In genomic region chr16:67935096-67935401, GRCh38 we compare ENCODE assay signal across 8 cellular contexts. TPM values are rescaled to one million over a fixed set of nuclear protein-coding genes. Genes with fewer than 3 reads are reported as not detected.
DNase-seq lines count a peak whose midpoint lies in the region; ATAC-seq, FAIRE-seq and TF ChIP-seq lines count a peak whose summit lies in the region.

No MANE protein-coding gene starts in this region.

- intact Hi-C loops in psoas muscle (cut with DNase I): loop anchor here in 1 of 2 donors (10.0 kb wide), 1 partner anchor 410 kb away; the partner anchor contains the start of gene RIPOR1

- H4K20me1 ChIP-seq in SK-N-SH (ENCODE audit: insufficient read depth): no peaks in the 10 kb centered on the region

- TF ChIP-seq POLR2A in H54 (IDR thresholded peaks at IDR 0.05; ENCODE audit: low read depth, low read length): no peak

- peak overlapping the region; percentile 99 for H3K9ac ChIP-seq in ES-I3 (ENCODE audit: low read depth, low read length)
- peak overlapping the region; percentile 86 for H3K9ac ChIP-seq in SK-N-SH

- CTCF ChIA-PET in SK-N-SH (lab: Yijun Ruan, JAX): interaction anchor here (0.7 to 28.1 kb wide), 7 partner anchors 27 to 263 kb away, joined by 3 to 564 read pairs (median 7); partner anchors contain the start of genes EDC4, NRN1L and PSKH1

- H3K4me2 ChIP-seq in SK-N-SH: peak overlapping the region; percentile 99

- H3K27me3 ChIP-seq in SK-N-SH (ENCODE audit: insufficient read depth): no peaks in the 10 kb centered on the region
- H3K27me3 ChIP-seq in psoas muscle (ENCODE audit: insufficient read depth in 3 of 3, low read length in 2 of 3): no peaks in the 10 kb centered on the region

- POLR2A ChIA-PET in SK-N-SH (lab: Yijun Ruan, JAX): interaction anchor here (0.6 to 2.5 kb wide), 11 partner anchors 9 to 1112 kb away, joined by 3 to 12 read pairs (median 4); partner anchors contain the start of genes ACD, LCAT, NFATC3 and NRN1L

- H3K4me1 ChIP-seq in ES-I3 (ENCODE audit: insufficient read depth, low read length): no peaks in the 10 kb centered on the region
- H3K4me1 ChIP-seq in SK-N-SH (ENCODE audit: control insufficient read depth in 1 of 2, insufficient read depth in 2 of 2, low read depth in 1 of 2, low read length in 1 of 2): peaks cover 11 to 25% of the 10 kb centered on the region in 2 experiments; a peak in 2 of 4 replicates
- peaks cover 24% of the 10 kb centered on the region for H3K4me1 ChIP-seq in psoas muscle

- no peak for FAIRE-seq in H54 (lab: Jason Lieb, UNC)

- H2AFZ ChIP-seq in SK-N-SH (ENCODE audit: low read depth): peak overlapping the region; percentile 61

- H3K4me3 ChIP-seq in SK-N-SH (ENCODE audit: low read depth in 2 of 2, low read length in 1 of 2) (peak overlapping the region; percentile 84 to 89), fibroblast of pulmonary artery (replicated peaks; ENCODE audit: low read depth, low read length) (peak overlapping the region; percentile 95), psoas muscle (peak overlapping the region; percentile 81)

- DNase-seq in SK-N-SH (peak; percentile 61), fibroblast of pulmonary artery (ENCODE audit: low read depth) (no peak), psoas muscle (no peak), NCI-H1048 (lab: John Stamatoyannopoulos, UW) (no peak), H54 (ENCODE audit: insufficient read length, low spot score) (no peak), EL (no peak)

- peak overlapping the region; percentile 13 to 64; a peak in 3 of 4 replicates for H3K27ac ChIP-seq in SK-N-SH (ENCODE audit: low read depth in 2 of 2, low read length in 1 of 2)
- peak overlapping the region; percentile 82 for H3K27ac ChIP-seq in psoas muscle

- ATAC-seq in psoas muscle: peak; percentile 3 to 20 (median 16)
- ATAC-seq in HG03159 (IDR thresholded peaks at IDR 0.05; ENCODE audit: unreplicated experiment): no peak

- H3K36me3 ChIP-seq in ES-I3 (ENCODE audit: insufficient read depth, low read length) (no peaks in the 10 kb centered on the region), SK-N-SH (replicated peaks in 1 of 2; ENCODE audit: control insufficient read depth in 1 of 2, insufficient read depth in 2 of 2, low read length in 1 of 2) (peaks cover 0 to 20% of the 10 kb centered on the region in 2 experiments), psoas muscle (ENCODE audit: insufficient read depth in 1 of 2, low read depth in 1 of 2) (peaks cover 0 to 23% of the 10 kb centered on the region in 2 donors)

- TF ChIP-seq CTCF in SK-N-SH (IDR thresholded peaks at IDR 0.05) (no peak), fibroblast of pulmonary artery (IDR thresholded peaks at IDR 0.05; ENCODE audit: low read length, missing control alignments) (no peak), psoas muscle (IDR thresholded peaks at IDR 0.05) (no peak)

- peaks cover 10% of the 10 kb centered on the region for H3F3A ChIP-seq in SK-N-SH (replicated peaks; ENCODE audit: insufficient read depth)

- H3K9me2 ChIP-seq in SK-N-SH: no peaks in the 10 kb centered on the region

- 14% methylated on average over 13 of the region's 13 CpGs for WGBS in SK-N-SH (ENCODE audit: low lambda C conversion rate)
- WGBS in psoas muscle, 3 donors: 9 to 17% (median 13%) methylated on average over 13 of the region's 13 CpGs

- no peak for TF ChIP-seq RAD21 in SK-N-SH (IDR thresholded peaks at IDR 0.05; ENCODE audit: low read length)

- no peaks in the 10 kb centered on the region for H3K9me3 ChIP-seq in ES-I3 (ENCODE audit: control insufficient read depth, insufficient read depth, low read length)
- no peaks in the 10 kb centered on the region for H3K9me3 ChIP-seq in SK-N-SH
- no peaks in the 10 kb centered on the region for H3K9me3 ChIP-seq in psoas muscle

- peaks cover 23% of the 10 kb centered on the region for H3K79me2 ChIP-seq in SK-N-SH (ENCODE audit: insufficient read depth)

- TF ChIP-seq EP300 in SK-N-SH (IDR thresholded peaks at IDR 0.05; ENCODE audit: borderline replicate concordance in 1 of 2, low read depth in 1 of 2, low read length in 1 of 2): no peak

TF ChIP-seq in SK-N-SH, 30 proteins besides CTCF, POLR2A, EP300 and RAD21:
- TF ChIP-seq ELF1 (IDR thresholded peaks at IDR 0.05) (no peak), EZH2phosphoT487 (IDR thresholded peaks at IDR 0.05; ENCODE audit: borderline replicate concordance, low read depth) (no peak), RXRA (IDR thresholded peaks at IDR 0.05; ENCODE audit: borderline replicate concordance, low read depth) (no peak), RFX5 (IDR thresholded peaks at IDR 0.05; ENCODE audit: low read length) (no peak), SMC3 (IDR thresholded peaks at IDR 0.05; ENCODE audit: low read depth, low read length) (no peak), REST (IDR thresholded peaks at IDR 0.05; ENCODE audit: low read depth, low read length) (no peak), NFIC (IDR thresholded peaks at IDR 0.05; ENCODE audit: borderline replicate concordance) (no peak), TAF1 (IDR thresholded peaks at IDR 0.05; ENCODE audit: borderline replicate concordance, low read depth, low read length) (no peak), POLR2AphosphoS5 (IDR thresholded peaks at IDR 0.05; ENCODE audit: low read depth, low read length) (0 out of 2 replicates have a peak, but pooled peaks have one; percentile 1)

RNA-seq across cellular contexts. Expression of gene PSMB10, which starts 1.6 kb away (rescaled TPM):
- polyA plus RNA-seq in SK-N-SH (2012; rRNA removed) (52.7 and 57.8 TPM in 2 replicates), psoas muscle (10 to 100 TPM; 55.0 to 98.6 (median 67.3) TPM)
- 28.1 and 38.0 TPM in 2 replicates for polyA plus RNA-seq in SK-N-SH (2012; cell fraction: cytosol; rRNA removed)
- polyA plus RNA-seq in SK-N-SH (2012; cell fraction: nucleus; rRNA removed): 24.1 and 38.0 TPM in 2 replicates
- 10 to 100 TPM; 27.6 to 34.7 (median 31.6) TPM for total RNA-seq in psoas muscle

RNA-seq across cellular contexts. Expression of gene CTRL, which starts 3.4 kb away (rescaled TPM):
- polyA plus RNA-seq in SK-N-SH (2012; rRNA removed) (1.3 and 1.9 TPM in 2 replicates), psoas muscle (1 to 10 TPM; 1.1 TPM)
- polyA plus RNA-seq in SK-N-SH (2012; cell fraction: cytosol; rRNA removed): 0.40 and 0.64 TPM in 2 replicates
- polyA plus RNA-seq in SK-N-SH (2012; cell fraction: nucleus; rRNA removed): 7.1 and 10.0 TPM in 2 replicates
- 1 to 10 TPM in 1 of 4 donors, under 1 TPM in 3; 0.27 to 1.1 (median 0.79) TPM for total RNA-seq in psoas muscle

RNA-seq across cellular contexts. Expression of gene LCAT, which starts 8.9 kb away (rescaled TPM):
- polyA plus RNA-seq in SK-N-SH (2012; rRNA removed) (11.1 and 14.4 TPM in 2 replicates), psoas muscle (1 to 10 TPM; 4.1 to 8.6 (median 4.7) TPM)
- 1.7 and 3.1 TPM in 2 replicates for polyA plus RNA-seq in SK-N-SH (2012; cell fraction: cytosol; rRNA removed)
- 94.0 and 97.7 TPM in 2 replicates for polyA plus RNA-seq in SK-N-SH (2012; cell fraction: nucleus; rRNA removed)
- 10 to 100 TPM in 2 of 4 donors, 1 to 10 TPM in 2; 5.9 to 15.1 (median 10.2) TPM for total RNA-seq in psoas muscle

RNA-seq across cellular contexts. Expression of gene SLC12A4, which starts 33.4 kb away (rescaled TPM):
- 54.3 and 75.8 TPM in 2 replicates for polyA plus RNA-seq in SK-N-SH (2012; rRNA removed)
- 15.0 and 24.0 TPM in 2 replicates for polyA plus RNA-seq in SK-N-SH (2012; cell fraction: cytosol; rRNA removed)
- 234 and 253 TPM in 2 replicates for polyA plus RNA-seq in SK-N-SH (2012; cell fraction: nucleus; rRNA removed)
- total RNA-seq in psoas muscle: 10 to 100 TPM; 24.1 to 89.5 (median 34.9) TPM
- 10 to 100 TPM; 18.3 to 34.8 (median 26.0) TPM for polyA plus RNA-seq in psoas muscle

RNA-seq across cellular contexts. Expression of gene PSKH1, which starts 42.0 kb away (rescaled TPM):
- polyA plus RNA-seq in SK-N-SH (2012; rRNA removed) (30.1 and 31.4 TPM in 2 replicates), psoas muscle (10 to 100 TPM in 2 of 3 donors, 1 to 10 TPM in 1; 9.6 to 16.9 (median 11.0) TPM)
- polyA plus RNA-seq in SK-N-SH (2012; cell fraction: cytosol; rRNA removed): 13.6 and 21.7 TPM in 2 replicates
- polyA plus RNA-seq in SK-N-SH (2012; cell fraction: nucleus; rRNA removed): 23.8 and 24.6 TPM in 2 replicates
- 10 to 100 TPM; 11.3 to 18.8 (median 16.4) TPM for total RNA-seq in psoas muscle
